Comparison of ENCODE assay signal across 1 cellular context in the genomic region with DNA sequence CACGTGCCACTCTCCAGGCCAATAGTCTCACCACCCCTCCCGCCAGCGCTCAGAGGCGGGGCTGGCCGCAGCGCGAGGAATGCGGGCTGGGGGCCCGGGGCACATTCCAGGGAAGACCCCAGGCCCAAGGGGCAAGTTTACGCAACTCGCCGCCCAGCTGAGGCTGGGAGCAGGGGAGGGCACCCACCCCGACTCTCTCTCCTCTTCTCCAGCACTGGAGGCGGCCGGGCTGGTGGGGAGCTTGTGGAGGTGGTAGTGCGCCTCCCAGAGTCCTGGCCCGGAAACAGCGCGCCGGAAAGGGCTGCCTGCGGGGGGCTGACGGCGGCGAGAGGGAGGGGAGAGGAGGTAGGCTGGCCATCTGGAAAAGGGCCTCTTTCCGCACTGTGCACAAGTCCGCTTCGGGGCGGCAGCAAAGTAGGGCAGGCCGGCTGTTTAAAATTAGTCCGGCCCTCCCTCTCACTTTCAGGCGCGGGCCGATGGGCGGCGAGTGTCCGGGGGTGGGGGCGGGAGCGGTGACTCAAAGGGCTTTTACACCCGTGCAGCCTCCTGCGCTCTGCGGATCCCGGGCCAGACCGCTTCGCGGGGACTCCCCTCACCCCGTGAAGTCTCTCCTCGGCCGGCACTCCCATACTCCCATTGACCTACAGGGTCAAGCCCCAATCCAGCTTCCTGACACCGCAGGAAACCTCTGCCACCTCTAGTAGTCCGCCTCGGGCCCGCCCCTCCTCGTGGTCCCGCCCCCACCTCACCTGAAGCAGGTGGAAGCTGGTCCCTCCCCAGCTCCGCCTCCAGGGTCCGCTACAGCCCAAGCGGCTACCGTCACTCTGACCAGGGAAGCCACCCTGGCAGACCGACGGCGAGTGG.
TF ChIP-seq lines count a peak whose summit lies in the region.

No MANE protein-coding gene starts in this region.

TF ChIP-seq in HepG2, 621 proteins besides CTCF, POLR2A, EP300 and RAD21 (continued from another document and continues in another):
- TF ChIP-seq ZNF512 (CRISPR knock-in tag; IDR thresholded peaks at IDR 0.05), result no peak
- TF ChIP-seq MIER3 (CRISPR knock-in tag; IDR thresholded peaks at IDR 0.05; ENCODE audit: borderline replicate concordance), result peak; percentile 97; the same call in 1 of the 2 replicates
- TF ChIP-seq ZNF562 (CRISPR knock-in tag; IDR thresholded peaks at IDR 0.05; ENCODE audit: borderline replicate concordance), result no peak
- TF ChIP-seq ZNF121 (CRISPR knock-in tag; IDR thresholded peaks at IDR 0.05), result peak; percentile 57
- peak; percentile 90 for TF ChIP-seq MLX (CRISPR knock-in tag; IDR thresholded peaks at IDR 0.05)
- TF ChIP-seq, protein P1, sequence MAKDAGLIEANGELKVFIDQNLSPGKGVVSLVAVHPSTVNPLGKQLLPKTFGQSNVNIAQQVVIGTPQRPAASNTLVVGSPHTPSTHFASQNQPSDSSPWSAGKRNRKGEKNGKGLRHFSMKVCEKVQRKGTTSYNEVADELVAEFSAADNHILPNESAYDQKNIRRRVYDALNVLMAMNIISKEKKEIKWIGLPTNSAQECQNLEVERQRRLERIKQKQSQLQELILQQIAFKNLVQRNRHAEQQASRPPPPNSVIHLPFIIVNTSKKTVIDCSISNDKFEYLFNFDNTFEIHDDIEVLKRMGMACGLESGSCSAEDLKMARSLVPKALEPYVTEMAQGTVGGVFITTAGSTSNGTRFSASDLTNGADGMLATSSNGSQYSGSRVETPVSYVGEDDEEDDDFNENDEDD (CRISPR knock-in tag; IDR thresholded peaks at IDR 0.05; ENCODE audit: borderline replicate concordance), result peak; percentile 94
- TF ChIP-seq ZNF598 (CRISPR knock-in tag; IDR thresholded peaks at IDR 0.05; ENCODE audit: borderline replicate concordance), result peak; percentile 38; the same call in 1 of the 2 replicates
- TF ChIP-seq, protein P2, sequence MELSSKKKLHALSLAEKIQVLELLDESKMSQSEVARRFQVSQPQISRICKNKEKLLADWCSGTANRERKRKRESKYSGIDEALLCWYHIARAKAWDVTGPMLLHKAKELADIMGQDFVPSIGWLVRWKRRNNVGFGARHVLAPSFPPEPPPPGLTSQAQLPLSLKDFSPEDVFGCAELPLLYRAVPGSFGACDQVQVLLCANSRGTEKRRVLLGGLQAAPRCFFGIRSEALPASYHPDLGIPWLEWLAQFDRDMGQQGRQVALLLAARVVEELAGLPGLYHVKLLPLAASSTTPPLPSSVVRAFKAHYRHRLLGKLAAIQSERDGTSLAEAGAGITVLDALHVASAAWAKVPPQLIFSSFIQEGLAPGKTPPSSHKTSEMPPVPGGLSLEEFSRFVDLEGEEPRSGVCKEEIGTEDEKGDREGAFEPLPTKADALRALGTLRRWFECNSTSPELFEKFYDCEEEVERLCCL (CRISPR knock-in tag; IDR thresholded peaks at IDR 0.05; ENCODE audit: borderline replicate concordance), result peak; percentile 88; the same call in 1 of the 2 replicates
- no peak for TF ChIP-seq SETDB1 (CRISPR knock-in tag; IDR thresholded peaks at IDR 0.05; ENCODE audit: borderline replicate concordance)
- TF ChIP-seq EZH2 (conservative IDR thresholded peaks at IDR 0.05; ENCODE audit: low read depth, low read length), result no peak
- TF ChIP-seq KLF15 (CRISPR knock-in tag; IDR thresholded peaks at IDR 0.05; ENCODE audit: borderline replicate concordance), result no peak; the same call in none of the 2 replicates
- TF ChIP-seq ZFP36L2 (CRISPR knock-in tag; IDR thresholded peaks at IDR 0.05), result 0 out of 2 replicates have a peak, but pooled peaks have one; percentile 36
- TF ChIP-seq ZNF180 (CRISPR knock-in tag; IDR thresholded peaks at IDR 0.05; ENCODE audit: borderline replicate concordance, low read depth), result no peak; the same call in 1 of the 2 replicates
- peak; percentile 92 for TF ChIP-seq RBM39 (IDR thresholded peaks at IDR 0.05; ENCODE audit: low read depth, low read length, poor library complexity, severe bottlenecking)
- 0 out of 2 replicates have a peak, but pooled peaks have one; percentile 35 for TF ChIP-seq ZNF629 (CRISPR knock-in tag; conservative IDR thresholded peaks at IDR 0.05)
- TF ChIP-seq THYN1 (CRISPR knock-in tag; IDR thresholded peaks at IDR 0.05; ENCODE audit: borderline replicate concordance, low read depth), result no peak
- TF ChIP-seq ZBTB44 (CRISPR knock-in tag; IDR thresholded peaks at IDR 0.05), result no peak; the same call in 1 of the 2 replicates
- TF ChIP-seq ZNF143 (CRISPR knock-in tag; IDR thresholded peaks at IDR 0.05), result 0 out of 2 replicates have a peak, but pooled peaks have one; percentile 51
- TF ChIP-seq ZNF510 (CRISPR knock-in tag; IDR thresholded peaks at IDR 0.05; ENCODE audit: low read depth), result no peak
- peak; percentile 92; the same call in 1 of the 2 replicates for TF ChIP-seq ZNF232 (CRISPR knock-in tag; IDR thresholded peaks at IDR 0.05; ENCODE audit: borderline replicate concordance)
- peak; percentile 73 for TF ChIP-seq ATF3 (CRISPR knock-in tag; IDR thresholded peaks at IDR 0.05)
- TF ChIP-seq ZNF34 (CRISPR knock-in tag; IDR thresholded peaks at IDR 0.05; ENCODE audit: borderline replicate concordance), result peak; percentile 44; the same call in 1 of the 2 replicates
- peak; percentile 95 for TF ChIP-seq HOXA3 (CRISPR knock-in tag; IDR thresholded peaks at IDR 0.05)
- TF ChIP-seq HNRNPLL (IDR thresholded peaks at IDR 0.05; ENCODE audit: low read depth, low read length, poor library complexity, severe bottlenecking), result peak; percentile 93
- peak; percentile 94 for TF ChIP-seq ZNF124 (CRISPR knock-in tag; IDR thresholded peaks at IDR 0.05)
- peak; percentile 76; the same call in 1 of the 2 replicates for TF ChIP-seq RBAK (CRISPR knock-in tag; IDR thresholded peaks at IDR 0.05)
- TF ChIP-seq ATF1 (CRISPR knock-in tag; IDR thresholded peaks at IDR 0.05), result no peak
- TF ChIP-seq ZSCAN20 (CRISPR knock-in tag; IDR thresholded peaks at IDR 0.05; ENCODE audit: borderline replicate concordance), result no peak; the same call in 1 of the 2 replicates
- TF ChIP-seq RBM22 (optimal IDR thresholded peaks at IDR 0.05; ENCODE audit: low read length), result peak; percentile 72
- TF ChIP-seq, protein P3, sequence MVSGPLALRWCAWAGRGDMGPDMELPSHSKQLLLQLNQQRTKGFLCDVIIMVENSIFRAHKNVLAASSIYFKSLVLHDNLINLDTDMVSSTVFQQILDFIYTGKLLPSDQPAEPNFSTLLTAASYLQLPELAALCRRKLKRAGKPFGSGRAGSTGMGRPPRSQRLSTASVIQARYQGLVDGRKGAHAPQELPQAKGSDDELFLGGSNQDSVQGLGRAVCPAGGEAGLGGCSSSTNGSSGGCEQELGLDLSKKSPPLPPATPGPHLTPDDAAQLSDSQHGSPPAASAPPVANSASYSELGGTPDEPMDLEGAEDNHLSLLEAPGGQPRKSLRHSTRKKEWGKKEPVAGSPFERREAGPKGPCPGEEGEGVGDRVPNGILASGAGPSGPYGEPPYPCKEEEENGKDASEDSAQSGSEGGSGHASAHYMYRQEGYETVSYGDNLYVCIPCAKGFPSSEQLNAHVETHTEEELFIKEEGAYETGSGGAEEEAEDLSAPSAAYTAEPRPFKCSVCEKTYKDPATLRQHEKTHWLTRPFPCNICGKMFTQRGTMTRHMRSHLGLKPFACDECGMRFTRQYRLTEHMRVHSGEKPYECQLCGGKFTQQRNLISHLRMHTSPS (CRISPR knock-in tag; IDR thresholded peaks at IDR 0.05; ENCODE audit: low read depth), result peak; percentile 42; the same call in 1 of the 2 replicates
- TF ChIP-seq ZBED4 (CRISPR knock-in tag; IDR thresholded peaks at IDR 0.05; ENCODE audit: borderline replicate concordance), result peak; percentile 91; the same call in 1 of the 2 replicates
- peak; percentile 91 for TF ChIP-seq MEF2D (CRISPR knock-in tag; IDR thresholded peaks at IDR 0.05)
- TF ChIP-seq KDM3A (CRISPR knock-in tag; IDR thresholded peaks at IDR 0.05; ENCODE audit: low read depth), result peak; percentile 97
- no peak; the same call in 1 of the 2 replicates for TF ChIP-seq ZNF816 (CRISPR knock-in tag; IDR thresholded peaks at IDR 0.05; ENCODE audit: borderline replicate concordance)
- no peak for TF ChIP-seq MAFK (conservative IDR thresholded peaks at IDR 0.05 in 1 of 2, IDR thresholded peaks at IDR 0.05 in 1 of 2; ENCODE audit: low read length in 2 of 2)
- TF ChIP-seq NFIB (CRISPR knock-in tag; IDR thresholded peaks at IDR 0.05; ENCODE audit: borderline replicate concordance), result no peak
- peak; percentile 92 for TF ChIP-seq ZNF264 (CRISPR knock-in tag; IDR thresholded peaks at IDR 0.05)
- TF ChIP-seq ZNF577 (CRISPR knock-in tag; IDR thresholded peaks at IDR 0.05; ENCODE audit: borderline replicate concordance, low read depth), result no peak
- TF ChIP-seq FOXA1 (IDR thresholded peaks at IDR 0.05), result no peak
- TF ChIP-seq FOXA1 (CRISPR knock-in tag; IDR thresholded peaks at IDR 0.05), result no peak; the same call in none of the 2 replicates
- TF ChIP-seq HNRNPK (IDR thresholded peaks at IDR 0.05; ENCODE audit: low read depth, low read length, poor library complexity, severe bottlenecking), result peak; percentile 88
- peak; percentile 59; the same call in 1 of the 2 replicates for TF ChIP-seq ZNF546 (CRISPR knock-in tag; conservative IDR thresholded peaks at IDR 0.05)
- TF ChIP-seq, protein P4, sequence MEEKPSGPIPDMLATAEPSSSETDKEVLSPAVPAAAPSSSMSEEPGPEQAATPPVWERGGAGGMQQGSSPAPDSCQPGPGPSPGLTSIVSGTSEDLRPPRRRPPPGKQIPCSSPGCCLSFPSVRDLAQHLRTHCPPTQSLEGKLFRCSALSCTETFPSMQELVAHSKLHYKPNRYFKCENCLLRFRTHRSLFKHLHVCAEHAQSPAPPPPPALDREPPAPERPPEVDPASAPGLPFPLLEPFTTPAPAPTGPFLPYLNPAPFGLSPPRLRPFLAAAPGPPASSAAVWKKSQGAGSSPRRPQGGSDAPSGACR (CRISPR knock-in tag; IDR thresholded peaks at IDR 0.05), result peak; percentile 95
- TF ChIP-seq SP4 (CRISPR knock-in tag; IDR thresholded peaks at IDR 0.05), result peak; percentile 94
- no peak for TF ChIP-seq IRF1 (CRISPR knock-in tag; IDR thresholded peaks at IDR 0.05; ENCODE audit: low read depth)
- 0 out of 2 replicates have a peak, but pooled peaks have one; percentile 85 for TF ChIP-seq ZNF354B (CRISPR knock-in tag; IDR thresholded peaks at IDR 0.05)
- peak; percentile 90; the same call in 1 of the 2 replicates for TF ChIP-seq SMYD3 (CRISPR knock-in tag; IDR thresholded peaks at IDR 0.05)
- no peak for TF ChIP-seq SIX1 (CRISPR knock-in tag; IDR thresholded peaks at IDR 0.05; ENCODE audit: borderline replicate concordance)
